Comparison of ENCODE assay signal across 9 cellular contexts in the genomic region with DNA sequence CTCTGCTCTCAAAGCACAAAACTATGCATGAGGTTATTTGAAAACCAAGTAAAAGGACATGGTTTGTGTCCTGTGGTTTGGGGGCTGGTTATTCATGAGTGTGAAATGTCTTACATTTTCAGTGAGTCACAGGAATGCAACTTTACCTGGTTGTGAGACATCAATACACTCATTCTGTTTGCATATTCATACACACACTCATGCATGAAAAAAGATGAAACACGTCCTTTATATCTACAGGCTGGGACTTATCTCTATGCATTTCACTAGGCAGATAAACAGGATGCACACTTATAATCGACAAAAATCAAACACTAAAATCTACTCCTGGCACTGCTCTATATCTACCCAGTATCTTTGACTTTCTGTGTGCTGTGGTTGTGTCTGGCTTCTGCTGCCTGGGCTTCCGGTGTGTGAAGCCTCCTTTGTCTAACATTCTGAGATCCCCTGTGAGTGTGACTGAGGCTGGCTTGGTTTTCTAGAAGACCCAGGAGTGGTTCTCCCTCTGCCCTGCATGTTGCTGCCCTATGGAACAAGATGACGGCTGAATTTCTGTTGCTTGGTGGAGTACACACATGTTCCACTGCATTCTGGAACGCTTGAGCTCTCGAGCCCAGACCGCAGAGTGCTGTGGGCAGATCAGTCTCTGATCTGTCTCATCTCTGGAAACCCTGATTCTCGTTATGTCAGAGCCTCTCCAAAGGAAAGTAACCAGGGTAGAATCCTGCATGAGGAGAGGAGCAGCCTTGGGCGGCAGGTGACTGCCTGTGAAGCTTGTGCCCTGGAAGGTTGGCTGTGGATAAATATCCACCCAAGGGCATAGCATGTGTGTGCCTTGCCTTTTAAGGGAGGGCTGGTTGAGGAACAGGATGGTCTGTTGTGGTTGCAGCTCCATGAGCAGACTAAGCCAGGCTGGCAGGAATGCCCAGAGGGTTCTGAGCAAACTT. TPM values are rescaled to one million over a fixed set of nuclear protein-coding genes. Genes with fewer than 3 reads are reported as not detected.
DNase-seq lines count a peak whose midpoint lies in the region; ATAC-seq and TF ChIP-seq lines count a peak whose summit lies in the region.
"Had no signal": no experiment of that assay in that cellular context is flagged by ENCODE, and none has a peak within 500 bp of the region (broad histone marks: within the 10 kb centered on the region; RNA-seq: fewer than 3 reads in every experiment).

No MANE protein-coding gene starts in this region.

- H3K36me3 ChIP-seq in ascending aorta: no peaks in the 10 kb centered on the region
- H3K36me3 ChIP-seq: adrenal gland had no signal

- intact Hi-C loops in ascending aorta (cut with DNase I): no loop called here

- DNase-seq in activated CD4-positive, alpha-beta T cell treated with anti-CD3 and anti-CD28 coated beads for 48 hours: peak; percentile 88
- peak; percentile 97 for DNase-seq in epithelial cell of esophagus (ENCODE audit: low read depth)
- DNase-seq in stimulated activated CD4-positive, alpha-beta T cell treated with anti-CD3 and anti-CD28 coated beads, Interleukin-4, amount 100 ng/mL, for 24 hours: peak; percentile 86
- DNase-seq in ascending aorta (ENCODE audit: low spot score in 2 of 2): no peak
- DNase-seq in GM19238 (ENCODE audit: insufficient read length, low spot score): no peak

- TF ChIP-seq CTCF in epithelial cell of esophagus (IDR thresholded peaks at IDR 0.05; ENCODE audit: insufficient read depth, low read depth, low read length, missing control alignments) (no peak), ascending aorta (IDR thresholded peaks at IDR 0.05) (no peak)

- H3K27ac ChIP-seq in ascending aorta: no peak overlapping the region
- H3K27ac ChIP-seq: adrenal gland had no signal

- H3K4me1 ChIP-seq in ascending aorta: no peaks in the 10 kb centered on the region
- H3K4me1 ChIP-seq: adrenal gland had no signal

- no peaks in the 10 kb centered on the region for H3K27me3 ChIP-seq in ascending aorta
- H3K27me3 ChIP-seq: adrenal gland had no signal

- ATAC-seq in GM19324 (IDR thresholded peaks at IDR 0.05; ENCODE audit: low FRiP score, unreplicated experiment) (peak; percentile 60), HG03521 (IDR thresholded peaks at IDR 0.05; ENCODE audit: unreplicated experiment) (peak; percentile 72), GM18870 (IDR thresholded peaks at IDR 0.05; ENCODE audit: unreplicated experiment) (no peak)

- H3K4me3 ChIP-seq in epithelial cell of esophagus (ENCODE audit: low read length) (no peak overlapping the region), ascending aorta (no peak overlapping the region)
- H3K4me3 ChIP-seq: adrenal gland had no signal

- H3K9me3 ChIP-seq in ascending aorta: no peaks in the 10 kb centered on the region
- H3K9me3 ChIP-seq: adrenal gland had no signal

RNA-seq across cellular contexts. Expression of a gene that starts 19.7 kb away (rescaled TPM):
- total RNA-seq in ascending aorta: not detected

Comparison
In these comparisons a context has a peak if more than half of its experiments do, and no peak if none do; other contexts are left out.
1. DNase-seq: peak in activated CD4-positive, alpha-beta T cell treated with anti-CD3 and anti-CD28 coated beads for 48 hours (single experiment), epithelial cell of esophagus (single experiment) and stimulated activated CD4-positive, alpha-beta T cell treated with anti-CD3 and anti-CD28 coated beads, Interleukin-4, amount 100 ng/mL, for 24 hours (single experiment); none in ascending aorta (0 of 2) and GM19238 (single experiment).